ENCODE assay signal across 1 cellular context in the genomic region with DNA sequence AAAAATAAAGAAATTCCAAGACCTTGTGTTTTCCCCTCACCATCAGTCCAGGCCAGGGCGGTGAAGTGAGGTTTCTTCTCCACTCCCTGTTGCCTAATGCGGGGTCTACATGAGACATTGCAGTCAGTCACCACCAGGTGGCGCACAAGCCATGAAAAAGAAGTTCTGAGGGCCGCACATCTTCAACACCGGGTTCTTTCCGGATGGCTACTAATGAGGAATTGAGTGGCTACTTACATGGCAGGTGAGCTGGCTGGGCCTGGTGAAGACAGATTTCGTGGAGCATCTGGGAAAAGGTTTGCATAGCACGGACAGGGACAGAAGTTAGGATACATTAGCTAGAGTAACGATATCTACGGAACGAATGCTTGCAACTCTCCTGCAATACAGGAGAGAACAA.
TF ChIP-seq lines count a peak whose summit lies in the region.

No MANE protein-coding gene starts in this region.

TF ChIP-seq in GM23338, 12 proteins besides CTCF, POLR2A, EP300 and RAD21 (continued from another document):
- TF ChIP-seq, protein P1, sequence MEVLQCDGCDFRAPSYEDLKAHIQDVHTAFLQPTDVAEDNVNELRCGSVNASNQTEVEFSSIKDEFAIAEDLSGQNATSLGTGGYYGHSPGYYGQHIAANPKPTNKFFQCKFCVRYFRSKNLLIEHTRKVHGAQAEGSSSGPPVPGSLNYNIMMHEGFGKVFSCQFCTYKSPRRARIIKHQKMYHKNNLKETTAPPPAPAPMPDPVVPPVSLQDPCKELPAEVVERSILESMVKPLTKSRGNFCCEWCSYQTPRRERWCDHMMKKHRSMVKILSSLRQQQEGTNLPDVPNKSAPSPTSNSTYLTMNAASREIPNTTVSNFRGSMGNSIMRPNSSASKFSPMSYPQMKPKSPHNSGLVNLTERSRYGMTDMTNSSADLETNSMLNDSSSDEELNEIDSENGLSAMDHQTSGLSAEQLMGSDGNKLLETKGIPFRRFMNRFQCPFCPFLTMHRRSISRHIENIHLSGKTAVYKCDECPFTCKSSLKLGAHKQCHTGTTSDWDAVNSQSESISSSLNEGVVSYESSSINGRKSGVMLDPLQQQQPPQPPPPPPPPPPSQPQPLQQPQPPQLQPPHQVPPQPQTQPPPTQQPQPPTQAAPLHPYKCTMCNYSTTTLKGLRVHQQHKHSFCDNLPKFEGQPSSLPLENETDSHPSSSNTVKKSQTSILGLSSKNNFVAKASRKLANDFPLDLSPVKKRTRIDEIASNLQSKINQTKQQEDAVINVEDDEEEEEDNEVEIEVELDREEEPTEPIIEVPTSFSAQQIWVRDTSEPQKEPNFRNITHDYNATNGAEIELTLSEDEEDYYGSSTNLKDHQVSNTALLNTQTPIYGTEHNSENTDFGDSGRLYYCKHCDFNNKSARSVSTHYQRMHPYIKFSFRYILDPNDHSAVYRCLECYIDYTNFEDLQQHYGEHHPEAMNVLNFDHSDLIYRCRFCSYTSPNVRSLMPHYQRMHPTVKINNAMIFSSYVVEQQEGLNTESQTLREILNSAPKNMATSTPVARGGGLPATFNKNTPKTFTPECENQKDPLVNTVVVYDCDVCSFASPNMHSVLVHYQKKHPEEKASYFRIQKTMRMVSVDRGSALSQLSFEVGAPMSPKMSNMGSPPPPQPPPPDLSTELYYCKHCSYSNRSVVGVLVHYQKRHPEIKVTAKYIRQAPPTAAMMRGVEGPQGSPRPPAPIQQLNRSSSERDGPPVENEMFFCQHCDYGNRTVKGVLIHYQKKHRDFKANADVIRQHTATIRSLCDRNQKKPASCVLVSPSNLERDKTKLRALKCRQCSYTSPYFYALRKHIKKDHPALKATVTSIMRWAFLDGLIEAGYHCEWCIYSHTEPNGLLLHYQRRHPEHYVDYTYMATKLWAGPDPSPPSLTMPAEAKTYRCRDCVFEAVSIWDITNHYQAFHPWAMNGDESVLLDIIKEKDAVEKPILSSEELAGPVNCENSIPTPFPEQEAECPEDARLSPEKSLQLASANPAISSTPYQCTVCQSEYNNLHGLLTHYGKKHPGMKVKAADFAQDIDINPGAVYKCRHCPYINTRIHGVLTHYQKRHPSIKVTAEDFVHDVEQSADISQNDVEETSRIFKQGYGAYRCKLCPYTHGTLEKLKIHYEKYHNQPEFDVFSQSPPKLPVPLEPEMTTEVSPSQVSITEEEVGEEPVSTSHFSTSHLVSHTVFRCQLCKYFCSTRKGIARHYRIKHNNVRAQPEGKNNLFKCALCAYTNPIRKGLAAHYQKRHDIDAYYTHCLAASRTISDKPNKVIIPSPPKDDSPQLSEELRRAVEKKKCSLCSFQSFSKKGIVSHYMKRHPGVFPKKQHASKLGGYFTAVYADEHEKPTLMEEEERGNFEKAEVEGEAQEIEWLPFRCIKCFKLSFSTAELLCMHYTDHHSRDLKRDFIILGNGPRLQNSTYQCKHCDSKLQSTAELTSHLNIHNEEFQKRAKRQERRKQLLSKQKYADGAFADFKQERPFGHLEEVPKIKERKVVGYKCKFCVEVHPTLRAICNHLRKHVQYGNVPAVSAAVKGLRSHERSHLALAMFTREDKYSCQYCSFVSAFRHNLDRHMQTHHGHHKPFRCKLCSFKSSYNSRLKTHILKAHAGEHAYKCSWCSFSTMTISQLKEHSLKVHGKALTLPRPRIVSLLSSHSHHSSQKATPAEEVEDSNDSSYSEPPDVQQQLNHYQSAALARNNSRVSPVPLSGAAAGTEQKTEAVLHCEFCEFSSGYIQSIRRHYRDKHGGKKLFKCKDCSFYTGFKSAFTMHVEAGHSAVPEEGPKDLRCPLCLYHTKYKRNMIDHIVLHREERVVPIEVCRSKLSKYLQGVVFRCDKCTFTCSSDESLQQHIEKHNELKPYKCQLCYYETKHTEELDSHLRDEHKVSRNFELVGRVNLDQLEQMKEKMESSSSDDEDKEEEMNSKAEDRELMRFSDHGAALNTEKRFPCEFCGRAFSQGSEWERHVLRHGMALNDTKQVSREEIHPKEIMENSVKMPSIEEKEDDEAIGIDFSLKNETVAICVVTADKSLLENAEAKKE (CRISPR knock-in tag; IDR thresholded peaks at IDR 0.05), result no peak
- TF ChIP-seq, protein P2, sequence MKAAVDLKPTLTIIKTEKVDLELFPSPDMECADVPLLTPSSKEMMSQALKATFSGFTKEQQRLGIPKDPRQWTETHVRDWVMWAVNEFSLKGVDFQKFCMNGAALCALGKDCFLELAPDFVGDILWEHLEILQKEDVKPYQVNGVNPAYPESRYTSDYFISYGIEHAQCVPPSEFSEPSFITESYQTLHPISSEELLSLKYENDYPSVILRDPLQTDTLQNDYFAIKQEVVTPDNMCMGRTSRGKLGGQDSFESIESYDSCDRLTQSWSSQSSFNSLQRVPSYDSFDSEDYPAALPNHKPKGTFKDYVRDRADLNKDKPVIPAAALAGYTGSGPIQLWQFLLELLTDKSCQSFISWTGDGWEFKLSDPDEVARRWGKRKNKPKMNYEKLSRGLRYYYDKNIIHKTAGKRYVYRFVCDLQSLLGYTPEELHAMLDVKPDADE (IDR thresholded peaks at IDR 0.05), result no peak
